In genomic region chr15:58070801-58071418, GRCh38 we compare ENCODE assay signal across 8 cellular contexts.
DNase-seq lines count a peak whose midpoint lies in the region; ATAC-seq and TF ChIP-seq lines count a peak whose summit lies in the region.

No MANE protein-coding gene starts in this region.

- TF ChIP-seq CTCF in HEK293 (tag by site-specific recombination; IDR thresholded peaks at IDR 0.05) (peak; percentile 36; the same call in 1 of the 2 replicates), astrocyte of the spinal cord (IDR thresholded peaks at IDR 0.05; ENCODE audit: low read depth, low read length) (peak; percentile 95)

- H3K36me3 ChIP-seq in HEK293 (ENCODE audit: control insufficient read depth in 2 of 2, insufficient read depth in 1 of 2, low read length in 2 of 2), result no peaks in the 10 kb centered on the region

- no peaks in the 10 kb centered on the region; the same call in 1 of the 2 replicates for H3K4me1 ChIP-seq in HEK293 (ENCODE audit: control insufficient read depth, insufficient read depth, low read length)

- H3K27ac ChIP-seq in HEK293 (ENCODE audit: extremely low read depth, low read depth, low read length), result no peak overlapping the region

- ATAC-seq in HG03457 (IDR thresholded peaks at IDR 0.05; ENCODE audit: unreplicated experiment), result no peak
- no peak for ATAC-seq in HG02610 (IDR thresholded peaks at IDR 0.05; ENCODE audit: unreplicated experiment)

- H3K4me3 ChIP-seq in HEK293 (ENCODE audit: low read depth, low read length), result no peak overlapping the region
- H3K4me3 ChIP-seq in astrocyte of the spinal cord (ENCODE audit: low read depth, low read length), result no peak overlapping the region

- POLR2A ChIA-PET in HEK293 (lab: Yijun Ruan, JAX), result no interaction called here

- no peaks in the 10 kb centered on the region for H3K9me3 ChIP-seq in HEK293 (ENCODE audit: control insufficient read depth, insufficient read depth, low read depth, low read length)

- DNase-seq in COLO668 (lab: John Stamatoyannopoulos, UW; ENCODE audit: unreplicated experiment) (peak; percentile 61), OCI-M1 (lab: John Stamatoyannopoulos, UW) (peak; percentile 66), astrocyte of the spinal cord (ENCODE audit: low read depth, low spot score) (peak; percentile 63), inferior parietal cortex (ENCODE audit: extremely low spot score) (peak; percentile 86)
- DNase-seq in stimulated activated CD4-positive, alpha-beta T cell treated with anti-CD3 and anti-CD28 coated beads, Interleukin-12 subunit alpha, Interleukin-12 subunit beta, amount 100 ng/mL, for 4 hours, result peak; percentile 42

- in situ Hi-C loops in astrocyte of the spinal cord (cut with HindIII; ENCODE audit: low sequenced_read_pairs), result no loop called here

- CTCF ChIA-PET in HEK293 (lab: Yijun Ruan, JAX), result interaction anchor here (0.6 to 5.7 kb wide), 42 partner anchors 8 to 1458 kb away, joined by 3 to 54 read pairs (median 4); no protein-coding TSS in a partner anchor

TF ChIP-seq in HEK293, 187 proteins besides CTCF, POLR2A, EP300 and RAD21:
- peak; percentile 41; the same call in 1 of the 2 replicates for TF ChIP-seq ZNF660 (tag by site-specific recombination; IDR thresholded peaks at IDR 0.05)
- no peak for TF ChIP-seq ZNF692 (tag by site-specific recombination; IDR thresholded peaks at IDR 0.05)
- TF ChIP-seq ZFP37 (tag by site-specific recombination; IDR thresholded peaks at IDR 0.05), result no peak
- no peak for TF ChIP-seq ZNF2 (tag by site-specific recombination; IDR thresholded peaks at IDR 0.05)
- no peak for TF ChIP-seq ZNF214 (tag by site-specific recombination; IDR thresholded peaks at IDR 0.05; ENCODE audit: borderline replicate concordance)
- 0 out of 2 replicates have a peak, but pooled peaks have one; percentile 56 for TF ChIP-seq IKZF3 (tag by site-specific recombination; IDR thresholded peaks at IDR 0.05)
- TF ChIP-seq ZNF513 (tag by site-specific recombination; IDR thresholded peaks at IDR 0.05), result 0 out of 2 replicates have a peak, but pooled peaks have one; percentile 10
- TF ChIP-seq ZNF223 (tag by site-specific recombination; IDR thresholded peaks at IDR 0.05), result no peak
- TF ChIP-seq ZNF175 (tag by site-specific recombination; IDR thresholded peaks at IDR 0.05), result no peak
- TF ChIP-seq FEZF1 (tag by site-specific recombination; IDR thresholded peaks at IDR 0.05), result 0 out of 2 replicates have a peak, but pooled peaks have one; percentile 27
- no peak for TF ChIP-seq ZNF621 (tag by site-specific recombination; IDR thresholded peaks at IDR 0.05)
- no peak for TF ChIP-seq ZNF211 (tag by site-specific recombination; IDR thresholded peaks at IDR 0.05; ENCODE audit: low read depth)
- peak; percentile 73 for TF ChIP-seq ZNF654 (tag by site-specific recombination; IDR thresholded peaks at IDR 0.05; ENCODE audit: low read depth)
